In the genomic region with DNA sequence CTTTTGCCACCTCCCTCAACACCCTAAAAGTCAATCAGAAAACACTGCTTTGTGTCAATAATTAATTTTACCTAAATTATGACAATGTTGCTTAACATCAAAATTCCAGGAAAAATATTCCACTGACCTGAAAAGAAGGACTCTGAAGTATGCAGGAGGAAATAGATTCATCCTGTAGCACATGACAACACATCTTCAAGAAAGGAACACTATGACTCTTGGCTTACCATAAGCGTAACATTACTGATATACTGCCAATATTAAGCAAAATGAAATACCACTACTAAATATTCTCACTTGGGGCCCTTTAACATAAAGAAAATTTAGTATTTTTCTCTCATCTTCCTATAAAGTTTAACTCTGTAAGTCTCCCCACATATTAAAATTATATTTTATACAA, we compare ENCODE assay signal across 19 cellular contexts. TPM values are rescaled to one million over a fixed set of nuclear protein-coding genes. Genes with fewer than 3 reads are reported as not detected.
DNase-seq lines count a peak whose midpoint lies in the region; ATAC-seq, FAIRE-seq and TF ChIP-seq lines count a peak whose summit lies in the region.
"Had no signal": no experiment of that assay in that cellular context is flagged by ENCODE, and none has a peak within 500 bp of the region (broad histone marks: within the 10 kb centered on the region; RNA-seq: fewer than 3 reads in every experiment).

No MANE protein-coding gene starts in this region.

- in situ Hi-C loops in gastrocnemius medialis (cut with MboI; ENCODE audit: low sequenced_read_pairs in 4 of 4) = no loop called here

- H3K4me1 Mint-ChIP-seq in CD8-positive, alpha-beta T cell (ENCODE audit: low read depth) = peaks cover 87% of the 10 kb centered on the region

- TF ChIP-seq RAD21 in A549 (conservative IDR thresholded peaks at IDR 0.05 in 1 of 2, IDR thresholded peaks at IDR 0.05 in 1 of 2) = no peak

- DNase-seq in A549 (ENCODE audit: low read depth in 1 of 2, low spot score in 1 of 2) = no peak
- no peak for DNase-seq in CD8-positive, alpha-beta T cell
- peak; percentile 52 for DNase-seq in iris pigment epithelial cell (ENCODE audit: low read depth)
- no peak for DNase-seq in gastrocnemius medialis
- no peak for DNase-seq in D721Med (ENCODE audit: insufficient read length, low spot score)
- no peak for DNase-seq in iPS-NIHi11 (ENCODE audit: low spot score)
- no peak for DNase-seq in upper lobe of left lung
- DNase-seq: 8988T; AML-193; CD4-positive, alpha-beta T cell; CD8-positive, alpha-beta memory T cell; COR-L47; DMS79 treated with DMSO at 0.1 percent for 48 hours; GF-D8 had no signal

- no peaks in the 10 kb centered on the region for H3K9me3 Mint-ChIP-seq in CD8-positive, alpha-beta T cell
- H3K9me3 Mint-ChIP-seq: CD4-positive, alpha-beta T cell; CD8-positive, alpha-beta memory T cell had no signal

- H3K4me1 ChIP-seq in A549 (peaks cover 69% of the 10 kb centered on the region), gastrocnemius medialis (peaks cover 32 to 48% of the 10 kb centered on the region in 2 donors), upper lobe of left lung (peaks cover 7 to 17% (median 8%) of the 10 kb centered on the region in 4 donors)
- peaks cover 39% of the 10 kb centered on the region for H3K4me1 ChIP-seq in CD8-positive, alpha-beta T cell (ENCODE audit: insufficient read depth, low read length)

- ATAC-seq in A549 (no peak), gastrocnemius medialis (peak; percentile 53 to 57), upper lobe of left lung (ENCODE audit: low FRiP score in 2 of 2) (no peak)
- no peak for ATAC-seq in CD8-positive, alpha-beta T cell

- H3K27me3 ChIP-seq in CD8-positive, alpha-beta T cell (ENCODE audit: insufficient read depth, low read length) = no peaks in the 10 kb centered on the region
- H3K27me3 ChIP-seq in gastrocnemius medialis = no peaks in the 10 kb centered on the region
- no peaks in the 10 kb centered on the region for H3K27me3 ChIP-seq in upper lobe of left lung
- H3K27me3 ChIP-seq: BLaER1 treated with 17β-estradiol and CSF1 and Interleukin-3, amounts not matched to agents 10 nM and 100 nM had no signal

- H3K4me3 Mint-ChIP-seq in CD8-positive, alpha-beta T cell = no peak overlapping the region
- H3K4me3 Mint-ChIP-seq: B cell; CD4-positive, alpha-beta T cell; CD8-positive, alpha-beta memory T cell had no signal

- peaks cover 67% of the 10 kb centered on the region for H3K36me3 Mint-ChIP-seq in CD8-positive, alpha-beta T cell

- H3K27ac ChIP-seq in A549 = peak overlapping the region; percentile 99 to 100
- no peak overlapping the region for H3K27ac ChIP-seq in CD8-positive, alpha-beta T cell (ENCODE audit: low read depth, low read length)
- peak overlapping the region in 3 of 4 donors; percentile 4 to 74 (median 27) for H3K27ac ChIP-seq in gastrocnemius medialis
- no peak overlapping the region for H3K27ac ChIP-seq in upper lobe of left lung
- H3K27ac ChIP-seq: BLaER1 treated with 17β-estradiol and CSF1 and Interleukin-3, amounts not matched to agents 10 nM and 100 nM; C4-2B had no signal

- H3K4me3 ChIP-seq in A549 (no peak overlapping the region), gastrocnemius medialis (no peak overlapping the region), upper lobe of left lung (no peak overlapping the region)
- H3K4me3 ChIP-seq in CD8-positive, alpha-beta T cell (ENCODE audit: low read depth, low read length) = no peak overlapping the region
- H3K4me3 ChIP-seq: BLaER1 treated with 17β-estradiol and CSF1 and Interleukin-3, amounts not matched to agents 10 nM and 100 nM had no signal

- H3K9me3 ChIP-seq in A549 (no peaks in the 10 kb centered on the region), gastrocnemius medialis (no peaks in the 10 kb centered on the region), upper lobe of left lung (no peaks in the 10 kb centered on the region)
- H3K9me3 ChIP-seq in CD8-positive, alpha-beta T cell (ENCODE audit: low read length) = no peaks in the 10 kb centered on the region

- POLR2A ChIA-PET in A549 (lab: Yijun Ruan, JAX) = no interaction called here
- POLR2A ChIA-PET in CD8-positive, alpha-beta T cell (lab: Charles Lee) = interaction anchor here (2.4 kb wide), 1 partner anchor 10 kb away, joined by 7 read pairs; the partner anchor contains the start of gene SUCLG2

- peak overlapping the region; percentile 19 for H3K27ac Mint-ChIP-seq in CD8-positive, alpha-beta T cell
- H3K27ac Mint-ChIP-seq: B cell; CD4-positive, alpha-beta T cell had no signal

- no peak for TF ChIP-seq POLR2A in A549 (IDR thresholded peaks at IDR 0.05; ENCODE audit: low read length)
- no peak for TF ChIP-seq POLR2A in gastrocnemius medialis (IDR thresholded peaks at IDR 0.05)
- no peak for TF ChIP-seq POLR2A in upper lobe of left lung (IDR thresholded peaks at IDR 0.05)

- CTCF ChIA-PET in A549 (lab: Yijun Ruan, JAX) = no interaction called here
- CTCF ChIA-PET in CD8-positive, alpha-beta T cell (lab: Charles Lee) = no interaction called here

- H3K36me3 ChIP-seq in CD8-positive, alpha-beta T cell (ENCODE audit: insufficient read depth, low read length) = no peaks in the 10 kb centered on the region
- no peaks in the 10 kb centered on the region for H3K36me3 ChIP-seq in gastrocnemius medialis
- no peaks in the 10 kb centered on the region for H3K36me3 ChIP-seq in upper lobe of left lung

- TF ChIP-seq EP300 in A549 (IDR thresholded peaks at IDR 0.05) (no peak), upper lobe of left lung (IDR thresholded peaks at IDR 0.05) (no peak)

- H3K27me3 Mint-ChIP-seq in CD8-positive, alpha-beta T cell (ENCODE audit: low read depth) = no peaks in the 10 kb centered on the region
- H3K27me3 Mint-ChIP-seq: B cell; CD4-positive, alpha-beta T cell; CD8-positive, alpha-beta memory T cell had no signal

- intact Hi-C loops in CD8-positive, alpha-beta T cell (cut with DNase I, micrococcal nuclease) = no loop called here
- intact Hi-C loops in gastrocnemius medialis (cut with DNase I; ENCODE audit: low total_unique reads) = loop anchor here (5.0 kb wide), 1 partner anchor 93 kb away; no protein-coding TSS in a partner anchor

- peak overlapping the region; percentile 16; the same call in 1 of the 3 replicates for H3K4me2 ChIP-seq in A549
- H3K4me2 ChIP-seq: BLaER1 treated with 17β-estradiol and CSF1 and Interleukin-3, amounts not matched to agents 10 nM and 100 nM had no signal

- TF ChIP-seq CTCF in A549 (IDR thresholded peaks at IDR 0.05) (no peak), gastrocnemius medialis (IDR thresholded peaks at IDR 0.05 in 4 of 5, conservative IDR thresholded peaks at IDR 0.05 in 1 of 5) (no peak), D721Med (IDR thresholded peaks at IDR 0.05; ENCODE audit: insufficient read depth, missing control alignments) (no peak), upper lobe of left lung (IDR thresholded peaks at IDR 0.05) (no peak)
- TF ChIP-seq CTCF in CD8-positive, alpha-beta T cell (IDR thresholded peaks at IDR 0.05) = no peak

- WGBS in A549 (ENCODE audit: missing lambda C conversion rate) = 100% methylated on average over 1 of the region's 1 CpG
- WGBS in upper lobe of left lung, 2 donors = 100% methylated on average over 1 of the region's 1 CpG

- no peak for FAIRE-seq in A549 (lab: Jason Lieb, UNC)
- FAIRE-seq in D721Med (lab: Jason Lieb, UNC) = no peak
- FAIRE-seq: GM12891, GM19239 had no signal

TF ChIP-seq in A549, 52 proteins besides CTCF, POLR2A, EP300 and RAD21:
- TF ChIP-seq EHMT2 (IDR thresholded peaks at IDR 0.05; ENCODE audit: low read depth) (no peak), MAX (IDR thresholded peaks at IDR 0.05) (no peak), MYC (IDR thresholded peaks at IDR 0.05; ENCODE audit: borderline replicate concordance, low read length) (no peak), NPAS2 (CRISPR knock-in tag; IDR thresholded peaks at IDR 0.05; ENCODE audit: borderline replicate concordance) (no peak), EHF (CRISPR knock-in tag; IDR thresholded peaks at IDR 0.05) (no peak), HDAC2 (IDR thresholded peaks at IDR 0.05) (no peak), JUN (IDR thresholded peaks at IDR 0.05) (no peak), ZC3H11A (IDR thresholded peaks at IDR 0.05) (no peak), KDM5A (IDR thresholded peaks at IDR 0.05) (no peak), POLR2AphosphoS2 (conservative IDR thresholded peaks at IDR 0.05; ENCODE audit: low read length) (no peak), NR3C1 (IDR thresholded peaks at IDR 0.05) (no peak)

RNA-seq across cellular contexts. Expression of gene SUCLG2, which starts 9.6 kb away (rescaled TPM):
- polyA plus RNA-seq in A549 (2011; rRNA removed) (37.6 and 61.3 TPM in 2 replicates), A549 (2017; fragmentation: RNase III; extraction: RNeasy Plus Mini Kit Qiagen cat#74134 plus additional on column Dnase treatment) (39.8 to 42.4 TPM (median 42.2 TPM) in 3 replicates)
- polyA plus RNA-seq in A549 (2012; cell fraction: cytosol; rRNA removed) = 13.2 and 14.7 TPM in 2 replicates
- polyA plus RNA-seq in A549 (2012; cell fraction: nucleus; rRNA removed) = 5.8 and 8.0 TPM in 2 replicates
- polyA minus RNA-seq in A549 (2011; rRNA and poly(A)+ RNA removed) = 15.1 and 15.2 TPM in 2 replicates
- 10 to 100 TPM; 39.1 to 40.9 TPM for total RNA-seq in CD8-positive, alpha-beta T cell
- total RNA-seq in gastrocnemius medialis (100 to 1,000 TPM in 1 of 4 donors, 10 to 100 TPM in 3; 64.3 to 106 (median 73.2) TPM), upper lobe of left lung (10 to 100 TPM; 36.7 to 69.3 (median 50.8) TPM)

Comparison
In these comparisons a context has a peak if more than half of its experiments do, and no peak if none do; other contexts are left out.
1. ATAC-seq: peak in gastrocnemius medialis (2 of 2); none in A549 (0 of 2), CD8-positive, alpha-beta T cell (single experiment) and upper lobe of left lung (0 of 2).
2. H3K27ac ChIP-seq: peak in A549 (2 of 2) and gastrocnemius medialis (3 of 4); none in CD8-positive, alpha-beta T cell (single experiment) and upper lobe of left lung (0 of 4).